Comparison of ENCODE assay signal across 8 cellular contexts in genomic region chr5:14665949-14666741, GRCh38. TPM values are rescaled to one million over a fixed set of nuclear protein-coding genes. Genes with fewer than 3 reads are reported as not detected.
A peak's percentile ranks its signal among the peaks of the same experiment; 100 is the strongest.
DNase-seq lines count a peak whose midpoint lies in the region; ATAC-seq and TF ChIP-seq lines count a peak whose summit lies in the region.

No MANE protein-coding gene starts in this region.

- intact Hi-C loops in prostate gland (cut with DNase I) = loop anchor here (10.0 kb wide), 1 partner anchor 681 kb away; no protein-coding TSS in a partner anchor

- TF ChIP-seq CTCF in GM12874 (IDR thresholded peaks at IDR 0.05; ENCODE audit: insufficient read depth, low read depth, low read length) = peak; percentile 28; the same call in 1 of the 2 replicates
- TF ChIP-seq CTCF in endodermal cell (conservative IDR thresholded peaks at IDR 0.05) = peak; percentile 62
- peak in 2 of 4 experiments; percentile 35 to 44 for TF ChIP-seq CTCF in prostate gland (IDR thresholded peaks at IDR 0.05)

- DNase-seq in activated CD4-positive, alpha-beta T cell treated with anti-CD3 and anti-CD28 coated beads for 48 hours = peak; percentile 73
- DNase-seq in endodermal cell = peak; percentile 73
- peak; percentile 43 for DNase-seq in prostate gland (ENCODE audit: low spot score)
- no peak for DNase-seq in GDM1 (lab: John Stamatoyannopoulos, UW)
- no peak for DNase-seq in medulla oblongata (ENCODE audit: extremely low spot score)

- no peak overlapping the region for H3K27ac Mint-ChIP-seq in endodermal cell

- WGBS in endodermal cell (ENCODE audit: insufficient coverage in 1 of 2, insufficient read length in 1 of 2), 2 experiments = 66 to 75% methylated on average over 4 to 9 of the region's 9 CpGs
- WGBS in prostate gland = 22% methylated on average over 9 of the region's 9 CpGs

- no peak overlapping the region for H3K9ac ChIP-seq in HUES6 (ENCODE audit: low read length)
- H3K9ac ChIP-seq in endodermal cell (ENCODE audit: extremely low read depth, low read length, poor library complexity, severe bottlenecking) = no peak overlapping the region

- peak overlapping the region; percentile 85 for H3K4me3 Mint-ChIP-seq in endodermal cell

- peaks cover 10% of the 10 kb centered on the region; the same call in 1 of the 2 replicates for H3K27me3 ChIP-seq in HUES6 (ENCODE audit: control insufficient read depth, insufficient read depth, low read length)
- H3K27me3 ChIP-seq in endodermal cell (ENCODE audit: control insufficient read depth, insufficient read depth, low read length, poor library complexity, severe bottlenecking) = no peaks in the 10 kb centered on the region
- no peaks in the 10 kb centered on the region for H3K27me3 ChIP-seq in prostate gland (replicated peaks; ENCODE audit: insufficient read depth)

- no peaks in the 10 kb centered on the region for H3K36me3 ChIP-seq in HUES6 (ENCODE audit: control insufficient read depth, insufficient read depth, low read length)
- no peaks in the 10 kb centered on the region for H3K36me3 ChIP-seq in endodermal cell (ENCODE audit: control insufficient read depth, insufficient read depth, low read length)
- no peaks in the 10 kb centered on the region for H3K36me3 ChIP-seq in prostate gland

- peaks cover 3% of the 10 kb centered on the region for H3K36me3 Mint-ChIP-seq in endodermal cell (ENCODE audit: low read depth)

- peaks cover 16% of the 10 kb centered on the region for H3K27me3 Mint-ChIP-seq in endodermal cell (ENCODE audit: insufficient read depth)

- peaks cover 32% of the 10 kb centered on the region for H3K4me1 Mint-ChIP-seq in endodermal cell

- H3K4me3 ChIP-seq in HUES6 (ENCODE audit: low read depth, low read length) = peak overlapping the region; percentile 92
- H3K4me3 ChIP-seq in endodermal cell (ENCODE audit: low read length) = peak overlapping the region; percentile 97
- peak overlapping the region; percentile 72 to 74 for H3K4me3 ChIP-seq in prostate gland

- no peak overlapping the region for H3K27ac ChIP-seq in HUES6 (ENCODE audit: low read depth, low read length)
- H3K27ac ChIP-seq in endodermal cell (ENCODE audit: low read depth, low read length) = no peak overlapping the region
- peak overlapping the region; percentile 93 to 98 for H3K27ac ChIP-seq in prostate gland

- H3K4me1 ChIP-seq in HUES6 (ENCODE audit: control insufficient read depth, insufficient read depth, low read length) (peaks cover 13% of the 10 kb centered on the region; the same call in 1 of the 2 replicates), endodermal cell (ENCODE audit: control insufficient read depth, insufficient read depth, low read length) (peaks cover 9% of the 10 kb centered on the region), prostate gland (replicated peaks) (peaks cover 9% of the 10 kb centered on the region)

- no peaks in the 10 kb centered on the region for H3K9me3 ChIP-seq in HUES6 (ENCODE audit: control insufficient read depth, insufficient read depth, low read depth, low read length)
- H3K9me3 ChIP-seq in endodermal cell (ENCODE audit: control insufficient read depth, low read length) = no peaks in the 10 kb centered on the region
- H3K9me3 ChIP-seq in prostate gland = no peaks in the 10 kb centered on the region

- TF ChIP-seq POLR2A in prostate gland (IDR thresholded peaks at IDR 0.05) = no peak

- no peaks in the 10 kb centered on the region for H3K9me3 Mint-ChIP-seq in endodermal cell

- peak; percentile 40 for ATAC-seq in GM21526 (IDR thresholded peaks at IDR 0.05; ENCODE audit: low FRiP score, unreplicated experiment)

RNA-seq across cellular contexts. Expression of gene OTULIN, which starts 1.6 kb away (rescaled TPM):
- total RNA-seq in endodermal cell (10 to 100 TPM; 36.4 to 43.2 TPM), prostate gland (10 to 100 TPM; 35.5 to 51.8 TPM)
- 18.8 TPM for polyA plus RNA-seq in endodermal cell (2013, experiment 1 of 2)
- polyA plus RNA-seq in endodermal cell (2013, experiment 2 of 2) = 18.3 TPM

Comparison
In these comparisons a context has a peak if more than half of its experiments do, and no peak if none do; other contexts are left out.
1. H3K27ac ChIP-seq: peak in prostate gland (2 of 2); none in HUES6 (single experiment) and endodermal cell (single experiment).
2. DNase-seq: peak in activated CD4-positive, alpha-beta T cell treated with anti-CD3 and anti-CD28 coated beads for 48 hours (single experiment), endodermal cell (single experiment) and prostate gland (single experiment); none in GDM1 (single experiment) and medulla oblongata (single experiment).
3. Peak in every context shown above with its lines, with median percentiles within 50 percentile points of each other: H3K4me3 ChIP-seq.